10 cellular contexts compared by ENCODE assay signal in genomic region chr9:137575382-137575724, GRCh38. TPM values are rescaled to one million over a fixed set of nuclear protein-coding genes. Genes with fewer than 3 reads are reported as not detected.
DNase-seq lines count a peak whose midpoint lies in the region; ATAC-seq and TF ChIP-seq lines count a peak whose summit lies in the region.
"Had no signal": no experiment of that assay in that cellular context is flagged by ENCODE, and none has a peak within 500 bp of the region (broad histone marks: within the 10 kb centered on the region; RNA-seq: fewer than 3 reads in every experiment).

No MANE protein-coding gene starts in this region.

- peaks cover 33% of the 10 kb centered on the region for H3K4me1 ChIP-seq in CD4-positive, CD25-positive, alpha-beta regulatory T cell (ENCODE audit: control insufficient read depth, insufficient read depth, low read length, poor library complexity, severe bottlenecking)

- in situ Hi-C loops in GM13976 (cut with MboI; ENCODE audit: low sequenced_read_pairs, unreplicated experiment) = no loop called here

- TF ChIP-seq CTCF in GM13976 (IDR thresholded peaks at IDR 0.05; ENCODE audit: borderline replicate concordance, control extremely low read depth, extremely low read depth, insufficient read depth, missing control alignments) = no peak
- TF ChIP-seq CTCF in activated CD8-positive, alpha-beta T cell treated with anti-CD3 and anti-CD28 coated beads for 36 hours (IDR thresholded peaks at IDR 0.05) = no peak
- no peak for TF ChIP-seq CTCF in coronary artery (IDR thresholded peaks at IDR 0.05)

- peak overlapping the region in 2 of 3 donors; percentile 15 to 75 for H3K27ac Mint-ChIP-seq in CD4-positive, CD25-positive, alpha-beta regulatory T cell
- H3K27ac Mint-ChIP-seq in activated CD8-positive, alpha-beta T cell treated with anti-CD3 and anti-CD28 coated beads for 36 hours = peak overlapping the region; percentile 64

- no peak overlapping the region for H3K27ac ChIP-seq in CD4-positive, CD25-positive, alpha-beta regulatory T cell (ENCODE audit: insufficient read depth, low read length, poor library complexity, severe bottlenecking)
- H3K27ac ChIP-seq in coronary artery = no peak overlapping the region
- H3K27ac ChIP-seq: SJSA1 had no signal

- H3K27me3 ChIP-seq in CD4-positive, CD25-positive, alpha-beta regulatory T cell (ENCODE audit: control insufficient read depth, insufficient read depth, low read length) = no peaks in the 10 kb centered on the region
- H3K27me3 ChIP-seq: SJSA1 had no signal

- no peak for ATAC-seq in CD4-positive, CD25-positive, alpha-beta regulatory T cell (ENCODE audit: low read depth in 2 of 2)
- ATAC-seq in activated CD8-positive, alpha-beta T cell treated with anti-CD3 and anti-CD28 coated beads for 36 hours = no peak
- no peak for ATAC-seq in GM21528 (IDR thresholded peaks at IDR 0.05; ENCODE audit: low FRiP score, unreplicated experiment)
- ATAC-seq: naive thymus-derived CD4-positive, alpha-beta T cell had no signal

- H3K9me3 Mint-ChIP-seq in CD4-positive, CD25-positive, alpha-beta regulatory T cell = no peaks in the 10 kb centered on the region
- no peaks in the 10 kb centered on the region for H3K9me3 Mint-ChIP-seq in activated CD8-positive, alpha-beta T cell treated with anti-CD3 and anti-CD28 coated beads for 36 hours
- H3K9me3 Mint-ChIP-seq: naive thymus-derived CD4-positive, alpha-beta T cell had no signal

- CTCF ChIA-PET in activated CD8-positive, alpha-beta T cell treated with anti-CD3 and anti-CD28 coated beads for 36 hours (lab: Charles Lee) = no interaction called here

- DNase-seq in CD4-positive, CD25-positive, alpha-beta regulatory T cell = no peak
- DNase-seq in GM13976 (ENCODE audit: low spot score) = peak; percentile 74
- peak; percentile 23 for DNase-seq in activated CD8-positive, alpha-beta T cell treated with anti-CD3 and anti-CD28 coated beads for 36 hours
- DNase-seq in iris pigment epithelial cell (ENCODE audit: low read depth) = peak; percentile 29
- no peak for DNase-seq in DMS114 treated with DMSO at 0.1 percent for 48 hours (lab: John Stamatoyannopoulos, UW; ENCODE audit: unreplicated experiment)
- no peak for DNase-seq in MV-4-11 (lab: John Stamatoyannopoulos, UW)
- DNase-seq in coronary artery (ENCODE audit: low spot score) = no peak
- DNase-seq: naive thymus-derived CD4-positive, alpha-beta T cell had no signal

- H3K36me3 Mint-ChIP-seq in CD4-positive, CD25-positive, alpha-beta regulatory T cell = peaks cover 28% of the 10 kb centered on the region
- H3K36me3 Mint-ChIP-seq in activated CD8-positive, alpha-beta T cell treated with anti-CD3 and anti-CD28 coated beads for 36 hours (ENCODE audit: low read depth) = peaks cover 41% of the 10 kb centered on the region

- H3K27me3 Mint-ChIP-seq in CD4-positive, CD25-positive, alpha-beta regulatory T cell = no peaks in the 10 kb centered on the region
- H3K27me3 Mint-ChIP-seq in activated CD8-positive, alpha-beta T cell treated with anti-CD3 and anti-CD28 coated beads for 36 hours = no peaks in the 10 kb centered on the region
- H3K27me3 Mint-ChIP-seq: naive thymus-derived CD4-positive, alpha-beta T cell had no signal

- peak overlapping the region in 1 of 4 donors; percentile 84 for H3K4me3 Mint-ChIP-seq in CD4-positive, CD25-positive, alpha-beta regulatory T cell
- H3K4me3 Mint-ChIP-seq in activated CD8-positive, alpha-beta T cell treated with anti-CD3 and anti-CD28 coated beads for 36 hours = no peak overlapping the region

- peaks cover 38% of the 10 kb centered on the region for H3K36me3 ChIP-seq in CD4-positive, CD25-positive, alpha-beta regulatory T cell (ENCODE audit: control insufficient read depth, insufficient read depth, low read length)

- POLR2A ChIA-PET in activated CD8-positive, alpha-beta T cell treated with anti-CD3 and anti-CD28 coated beads for 36 hours (lab: Charles Lee) = interaction anchor here (1.9 kb wide), 1 partner anchor 12 kb away, joined by 4 read pairs; no protein-coding TSS in a partner anchor

- H3K4me1 Mint-ChIP-seq in CD4-positive, CD25-positive, alpha-beta regulatory T cell = peaks cover 0 to 45% (median 30%) of the 10 kb centered on the region in 4 donors
- H3K4me1 Mint-ChIP-seq in activated CD8-positive, alpha-beta T cell treated with anti-CD3 and anti-CD28 coated beads for 36 hours (ENCODE audit: low read depth) = peaks cover 40% of the 10 kb centered on the region

- intact Hi-C loops in activated CD8-positive, alpha-beta T cell treated with anti-CD3 and anti-CD28 coated beads for 36 hours (cut with micrococcal nuclease) = no loop called here

- H3K4me3 ChIP-seq in CD4-positive, CD25-positive, alpha-beta regulatory T cell (ENCODE audit: low read depth, low read length) = no peak overlapping the region
- no peak overlapping the region for H3K4me3 ChIP-seq in coronary artery
- H3K4me3 ChIP-seq: SJSA1 had no signal

- H3K9me3 ChIP-seq in CD4-positive, CD25-positive, alpha-beta regulatory T cell (ENCODE audit: control insufficient read depth in 2 of 2, low read length in 2 of 2) = no peaks in the 10 kb centered on the region
- H3K9me3 ChIP-seq: SJSA1 had no signal

RNA-seq across cellular contexts. Expression of gene DPH7, which starts 3.4 kb away (rescaled TPM):
- 57.0 TPM for total RNA-seq in CD4-positive, CD25-positive, alpha-beta regulatory T cell
- polyA plus RNA-seq in CD4-positive, CD25-positive, alpha-beta regulatory T cell = 10 to 100 TPM; 24.4 to 34.8 (median 28.3) TPM
- 10 to 100 TPM; 33.7 to 35.0 TPM for total RNA-seq in activated CD8-positive, alpha-beta T cell treated with anti-CD3 and anti-CD28 coated beads for 36 hours

RNA-seq across cellular contexts. Expression of gene ZMYND19, which starts 15.0 kb away (rescaled TPM):
- total RNA-seq in CD4-positive, CD25-positive, alpha-beta regulatory T cell = 20.4 TPM
- 1 to 10 TPM; 4.4 to 6.3 (median 5.4) TPM for polyA plus RNA-seq in CD4-positive, CD25-positive, alpha-beta regulatory T cell
- 10 to 100 TPM; 45.9 to 46.5 TPM for total RNA-seq in activated CD8-positive, alpha-beta T cell treated with anti-CD3 and anti-CD28 coated beads for 36 hours

RNA-seq across cellular contexts. Expression of gene MRPL41, which starts 23.7 kb away (rescaled TPM):
- total RNA-seq in CD4-positive, CD25-positive, alpha-beta regulatory T cell = 64.3 TPM
- polyA plus RNA-seq in CD4-positive, CD25-positive, alpha-beta regulatory T cell = 10 to 100 TPM; 38.1 to 61.1 (median 43.6) TPM
- total RNA-seq in activated CD8-positive, alpha-beta T cell treated with anti-CD3 and anti-CD28 coated beads for 36 hours = 10 to 100 TPM; 42.8 to 43.9 TPM

RNA-seq across cellular contexts. Expression of gene PNPLA7, which starts 25.2 kb away (rescaled TPM):
- total RNA-seq in CD4-positive, CD25-positive, alpha-beta regulatory T cell = 12.4 TPM
- polyA plus RNA-seq in CD4-positive, CD25-positive, alpha-beta regulatory T cell = 1 to 10 TPM; 1.4 to 2.5 (median 1.7) TPM
- total RNA-seq in activated CD8-positive, alpha-beta T cell treated with anti-CD3 and anti-CD28 coated beads for 36 hours = 1 to 10 TPM; 4.8 to 5.0 TPM

RNA-seq across cellular contexts. Expression of gene ARRDC1, which starts 30.1 kb away (rescaled TPM):
- 73.4 TPM for total RNA-seq in CD4-positive, CD25-positive, alpha-beta regulatory T cell
- polyA plus RNA-seq in CD4-positive, CD25-positive, alpha-beta regulatory T cell = 10 to 100 TPM; 45.5 to 54.0 (median 51.4) TPM
- 10 to 100 TPM; 29.0 TPM for total RNA-seq in activated CD8-positive, alpha-beta T cell treated with anti-CD3 and anti-CD28 coated beads for 36 hours

Comparison
In these comparisons a context has a peak if more than half of its experiments do, and no peak if none do; other contexts are left out.
1. DNase-seq: peak in GM13976 (single experiment), activated CD8-positive, alpha-beta T cell treated with anti-CD3 and anti-CD28 coated beads for 36 hours (single experiment) and iris pigment epithelial cell (single experiment); none in CD4-positive, CD25-positive, alpha-beta regulatory T cell (0 of 3), DMS114 treated with DMSO at 0.1 percent for 48 hours (single experiment), MV-4-11 (single experiment) and coronary artery (single experiment).